ENCODE assay signal across 6 cellular contexts in genomic region chr11:687751-688150, GRCh38.
"Had no signal": no experiment of that assay in that cellular context is flagged by ENCODE, and none has a peak within 500 bp of the region (broad histone marks: within the 10 kb centered on the region; RNA-seq: fewer than 3 reads in every experiment).

No MANE protein-coding gene starts in this region.

- DNase-seq: GM23248, GOT3, H9, HCEC 1CT, IMR-90, KBM-7 had no signal

- H3K9ac ChIP-seq: GM23248 had no signal

- H3K4me3 ChIP-seq: GM23248 had no signal

- H3K9me3 Mint-ChIP-seq: H9 had no signal

- H2AFZ ChIP-seq: GM23248 had no signal
